Comparison of ENCODE assay signal across 10 cellular contexts in genomic region chr7:55573526-55573925, GRCh38. TPM values are rescaled to one million over a fixed set of nuclear protein-coding genes. Genes with fewer than 3 reads are reported as not detected.
A peak's percentile ranks its signal among the peaks of the same experiment; 100 is the strongest.
DNase-seq lines count a peak whose midpoint lies in the region; ATAC-seq and TF ChIP-seq lines count a peak whose summit lies in the region.
"Had no signal": no experiment of that assay in that cellular context is flagged by ENCODE, and none has a peak within 500 bp of the region (broad histone marks: within the 10 kb centered on the region; RNA-seq: fewer than 3 reads in every experiment).

No MANE protein-coding gene starts in this region.

- no peak for TF ChIP-seq CTCF in WERI-Rb-1 (IDR thresholded peaks at IDR 0.05; ENCODE audit: low read depth, low read length)

- H3K4me1 Mint-ChIP-seq in activated T-cell treated with anti-CD3 and anti-CD28 coated beads, Interleukin-2, amount 50 U/mL, for 4 hours (ENCODE audit: low read depth) = peaks cover 59% of the 10 kb centered on the region

- H3K36me3 ChIP-seq in WERI-Rb-1 = peaks cover 5% of the 10 kb centered on the region

- H3K27me3 ChIP-seq in WERI-Rb-1 (ENCODE audit: insufficient read depth, low read depth, severe bottlenecking) = no peaks in the 10 kb centered on the region

- no peaks in the 10 kb centered on the region for H3K9me3 ChIP-seq in WERI-Rb-1 (ENCODE audit: severe bottlenecking)

- DNase-seq in activated T-cell treated with anti-CD3 and anti-CD28 coated beads, Interleukin-2, amount 50 U/mL, for 4 hours = no peak
- DNase-seq in activated T-cell treated with anti-CD3 and anti-CD28 coated beads for 4 hours = no peak
- DNase-seq in WERI-Rb-1 = no peak
- DNase-seq in glomerular visceral epithelial cell (ENCODE audit: extremely low spot score) = peak; percentile 38
- peak; percentile 9 for DNase-seq in superior temporal gyrus (ENCODE audit: extremely low spot score)
- no peak for DNase-seq in Kasumi-1 (lab: John Stamatoyannopoulos, UW)
- DNase-seq: activated CD4-positive, CD25-positive, alpha-beta regulatory T cell treated with anti-CD3 and anti-CD28 coated beads, Interleukin-2, amount 50 U/mL, for 72 hours; NCI-H1436 treated with DMSO at 0.1 percent for 48 hours had no signal

- no peak for ATAC-seq in activated T-cell treated with anti-CD3 and anti-CD28 coated beads, Interleukin-2, amount 50 U/mL, for 4 hours
- ATAC-seq in activated CD4-positive, CD25-positive, alpha-beta regulatory T cell treated with anti-CD3 and anti-CD28 coated beads, Interleukin-2, amount 50 U/mL, for 24 hours = no peak
- ATAC-seq in HG02884 (IDR thresholded peaks at IDR 0.05; ENCODE audit: unreplicated experiment) = no peak

- peak overlapping the region; percentile 74; the same call in 1 of the 2 replicates for H3K4me3 ChIP-seq in WERI-Rb-1 (ENCODE audit: low read depth, low read length)

- no peak overlapping the region for H3K27ac ChIP-seq in WERI-Rb-1

- no peaks in the 10 kb centered on the region for H3K27me3 Mint-ChIP-seq in activated T-cell treated with anti-CD3 and anti-CD28 coated beads, Interleukin-2, amount 50 U/mL, for 4 hours (ENCODE audit: low read depth)

- no peaks in the 10 kb centered on the region for H3K9me3 Mint-ChIP-seq in activated T-cell treated with anti-CD3 and anti-CD28 coated beads, Interleukin-2, amount 50 U/mL, for 4 hours

- H3K4me3 Mint-ChIP-seq in activated T-cell treated with anti-CD3 and anti-CD28 coated beads, Interleukin-2, amount 50 U/mL, for 4 hours = peak overlapping the region; percentile 81

- H3K36me3 Mint-ChIP-seq in activated T-cell treated with anti-CD3 and anti-CD28 coated beads, Interleukin-2, amount 50 U/mL, for 4 hours (ENCODE audit: insufficient read depth) = no peaks in the 10 kb centered on the region

RNA-seq across cellular contexts. Expression of gene VOPP1, which starts 1.2 kb away (rescaled TPM):
- total RNA-seq in activated T-cell treated with anti-CD3 and anti-CD28 coated beads, Interleukin-2, amount 50 U/mL, for 4 hours = 100 to 1,000 TPM in 1 of 3 donors, 10 to 100 TPM in 2; 63.6 to 103 (median 99.2) TPM

Comparison
In these comparisons a context has a peak if more than half of its experiments do, and no peak if none do; other contexts are left out.
1. DNase-seq: peak in glomerular visceral epithelial cell (single experiment) and superior temporal gyrus (single experiment); none in activated T-cell treated with anti-CD3 and anti-CD28 coated beads, Interleukin-2, amount 50 U/mL, for 4 hours (single experiment), activated T-cell treated with anti-CD3 and anti-CD28 coated beads for 4 hours (single experiment), WERI-Rb-1 (single experiment) and Kasumi-1 (0 of 2).